21 cellular contexts compared by ENCODE assay signal in the genomic region with DNA sequence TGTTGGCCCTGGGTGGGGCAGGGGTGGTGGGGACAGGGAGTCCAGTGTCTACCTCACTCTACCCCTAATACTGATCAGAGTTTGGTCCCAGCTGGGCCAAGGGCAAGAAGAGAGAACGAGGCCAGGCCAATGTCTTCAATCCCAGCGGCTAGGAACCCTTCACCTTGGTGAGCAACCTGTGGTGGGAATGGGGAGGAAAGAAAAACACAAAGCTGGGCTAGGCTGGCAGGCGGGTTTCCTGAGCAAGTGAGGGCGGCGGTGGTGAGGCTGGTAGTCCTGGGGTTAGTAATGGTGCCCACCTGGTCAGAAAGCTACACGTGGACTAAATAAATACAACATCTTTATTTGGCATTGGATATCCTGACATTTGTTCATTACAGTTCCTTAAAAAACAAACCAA.
"Had no signal": no experiment of that assay in that cellular context is flagged by ENCODE, and none has a peak within 500 bp of the region (broad histone marks: within the 10 kb centered on the region; RNA-seq: fewer than 3 reads in every experiment).

No MANE protein-coding gene starts in this region.

- H3K27ac ChIP-seq: coronary artery, hepatocyte, spleen, thyroid gland had no signal

- H3K36me3 Mint-ChIP-seq: type B pancreatic cell had no signal

- H3K4me2 ChIP-seq: hepatocyte had no signal

- H3K27ac Mint-ChIP-seq: endodermal cell; nephron; stimulated activated naive B cell treated with anti-CD40 and anti-IgM and Interleukin-4, amounts not matched to agents 10 μg/mL and 1 μg/mL and 100 μg/mL, for 72 hours; type B pancreatic cell had no signal

- H3K4me1 ChIP-seq: thyroid gland had no signal

- ATAC-seq: left colon; left ventricle myocardium superior; sciatic nerve; stimulated activated naive B cell treated with anti-CD40 and anti-IgM and Interleukin-4, amounts not matched to agents 10 μg/mL and 1 μg/mL and 100 μg/mL, for 72 hours had no signal

- H3K27me3 Mint-ChIP-seq: naive B cell, type B pancreatic cell had no signal

- FAIRE-seq: urothelium cell line had no signal

- H3K4me3 Mint-ChIP-seq: endodermal cell; naive B cell; nephron; stimulated activated naive B cell treated with anti-CD40 and anti-IgM and Interleukin-4, amounts not matched to agents 10 μg/mL and 1 μg/mL and 100 μg/mL, for 72 hours; type B pancreatic cell had no signal

- H3K9me3 Mint-ChIP-seq: naive B cell; stimulated activated naive B cell treated with anti-CD40 and anti-IgM and Interleukin-4, amounts not matched to agents 10 μg/mL and 1 μg/mL and 100 μg/mL, for 72 hours; type B pancreatic cell had no signal

- H3K9me3 ChIP-seq: spleen, thyroid gland had no signal

- H3K4me3 ChIP-seq: coronary artery, hepatocyte, lung, spleen, thyroid gland had no signal

- DNase-seq: effector CD4-positive, alpha-beta T cell; endodermal cell; foreskin melanocyte; head of caudate nucleus; left colon; left ventricle myocardium superior; mesenchymal stem cell; naive B cell; spleen; stimulated activated CD4-positive, alpha-beta T cell treated with anti-CD3 and anti-CD28 coated beads, Interleukin-15, amount 100 ng/mL, for 24 hours; stimulated activated CD4-positive, alpha-beta T cell treated with anti-CD3 and anti-CD28 coated beads, Interleukin-1b, Interleukin-23, amount 100 ng/mL, for 48 hours; stimulated activated CD4-positive, alpha-beta T cell treated with anti-CD3 and anti-CD28 coated beads, Interleukin-4, amount 100 ng/mL, for 24 hours; stimulated activated naive B cell treated with anti-CD40 and anti-IgM and Interleukin-4, amounts not matched to agents 10 μg/mL and 1 μg/mL and 100 μg/mL, for 72 hours; thyroid gland had no signal

- H3K4me1 Mint-ChIP-seq: endodermal cell; nephron; stimulated activated naive B cell treated with anti-CD40 and anti-IgM and Interleukin-4, amounts not matched to agents 10 μg/mL and 1 μg/mL and 100 μg/mL, for 72 hours had no signal

- H3K27me3 ChIP-seq: hepatocyte, spleen, thyroid gland had no signal
